8 cellular contexts compared by ENCODE assay signal in genomic region chr10:70169661-70170364, GRCh38. TPM values are rescaled to one million over a fixed set of nuclear protein-coding genes. Genes with fewer than 3 reads are reported as not detected.
DNase-seq lines count a peak whose midpoint lies in the region; ATAC-seq, FAIRE-seq and TF ChIP-seq lines count a peak whose summit lies in the region.

No MANE protein-coding gene starts in this region.

- no peaks in the 10 kb centered on the region for H3K36me3 Mint-ChIP-seq in natural killer cell

- H3K9me3 ChIP-seq in HCT116 (ENCODE audit: control insufficient read depth in 1 of 2, insufficient read depth in 1 of 2, low read depth in 1 of 2, low read length in 2 of 2) (no peaks in the 10 kb centered on the region), endothelial cell of umbilical vein (replicated peaks; ENCODE audit: control insufficient read depth, insufficient read depth, low read length) (no peaks in the 10 kb centered on the region)

- peaks cover 5 to 32% of the 10 kb centered on the region in 2 experiments; a peak in 3 of 4 replicates for H3K4me1 ChIP-seq in HCT116 (ENCODE audit: control insufficient read depth in 1 of 2, insufficient read depth in 2 of 2, low read length in 2 of 2)
- H3K4me1 ChIP-seq in endothelial cell of umbilical vein (ENCODE audit: control insufficient read depth, extremely low read depth, insufficient read depth, low read length), result peaks cover 20% of the 10 kb centered on the region

- peak overlapping the region; percentile 99 for H3K4me3 Mint-ChIP-seq in natural killer cell

- H2AFZ ChIP-seq in HCT116 (ENCODE audit: low read depth, low read length, poor library complexity, severe bottlenecking), result no peak overlapping the region
- H2AFZ ChIP-seq in endothelial cell of umbilical vein (ENCODE audit: low read depth, low read length), result peak overlapping the region; percentile 23

- RAD21 ChIA-PET in HCT116 (lab: Charles Lee; ENCODE audit: low non-redundant PET in 1 of 2, low total read pairs in 2 of 2, uncharacterized antibody in 2 of 2, unreplicated experiment in 2 of 2), result interaction anchor here in 1 of 2 experiments (0.6 kb wide), 1 partner anchor 64 kb away, joined by 4 read pairs; no protein-coding TSS in a partner anchor

- H3K9me1 ChIP-seq in endothelial cell of umbilical vein (replicated peaks; ENCODE audit: control insufficient read depth, extremely low read depth, insufficient read depth, low read length), result no peaks in the 10 kb centered on the region

- ATAC-seq in HCT116 (peak; percentile 58), natural killer cell (peak; percentile 24 to 37 (median 25))

- H3K9me2 ChIP-seq in HCT116 (ENCODE audit: insufficient read depth), result no peaks in the 10 kb centered on the region

- BruUV-seq in HCT116 (replicated peaks; lab: Mats Ljungman, UMichigan) (no TSS peak), endothelial cell of umbilical vein (replicated peaks; lab: Mats Ljungman, UMichigan) (TSS peak; percentile 50)

- TF ChIP-seq CTCF in HCT116 (IDR thresholded peaks at IDR 0.05 in 2 of 3, conservative IDR thresholded peaks at IDR 0.05 in 1 of 3; ENCODE audit: borderline replicate concordance in 1 of 3, insufficient read depth in 1 of 3, low read depth in 2 of 3, low read length in 2 of 3), result no peak
- no peak for TF ChIP-seq CTCF in RWPE1 (conservative IDR thresholded peaks at IDR 0.05; ENCODE audit: low read depth)
- no peak for TF ChIP-seq CTCF in endothelial cell of umbilical vein (IDR thresholded peaks at IDR 0.05; ENCODE audit: extremely low read depth in 1 of 2, insufficient read depth in 1 of 2, low read depth in 1 of 2, low read length in 2 of 2)
- TF ChIP-seq CTCF in natural killer cell (IDR thresholded peaks at IDR 0.05), result no peak

- peaks cover 10 to 12% of the 10 kb centered on the region in 2 experiments; a peak in 2 of 4 replicates for H3K36me3 ChIP-seq in HCT116 (ENCODE audit: control insufficient read depth in 1 of 2, insufficient read depth in 2 of 2, low read length in 2 of 2)
- peaks cover 2 to 8% of the 10 kb centered on the region in 2 experiments for H3K36me3 ChIP-seq in endothelial cell of umbilical vein (ENCODE audit: control insufficient read depth in 2 of 2, extremely low read depth in 1 of 2, insufficient read depth in 2 of 2, low read length in 2 of 2)

- TF ChIP-seq RAD21 in HCT116 (IDR thresholded peaks at IDR 0.05; ENCODE audit: low read depth), result no peak

- peak overlapping the region; percentile 86 to 99 for H3K4me3 ChIP-seq in HCT116 (replicated peaks in 1 of 2; ENCODE audit: low read depth in 1 of 2, low read length in 2 of 2)
- H3K4me3 ChIP-seq in endothelial cell of umbilical vein (replicated peaks in 1 of 3; ENCODE audit: insufficient read depth in 1 of 3, low read depth in 1 of 3, low read length in 3 of 3), result peak overlapping the region; percentile 72 to 96 (median 85)

- intact Hi-C loops in HCT116 (cut with micrococcal nuclease) (loop anchor here (2.0 kb wide), 1 partner anchor 23 kb away; the partner anchor contains the start of gene TYSND1), endothelial cell of umbilical vein (cut with micrococcal nuclease) (loop anchor here (1.0 kb wide), 2 partner anchors 24 to 63 kb away; partner anchors contain the start of genes PPA1 and TYSND1), natural killer cell (cut with micrococcal nuclease) (loop anchor here (1.0 to 10.0 kb wide), 2 partner anchors 24 to 445 kb away; partner anchors contain the start of gene TYSND1)

- no peaks in the 10 kb centered on the region for H3K9me3 Mint-ChIP-seq in natural killer cell

- TF ChIP-seq POLR2A in HCT116 (IDR thresholded peaks at IDR 0.05; ENCODE audit: borderline replicate concordance, extremely low read depth, insufficient read depth, insufficient read length), result no peak
- no peak for TF ChIP-seq POLR2A in endothelial cell of umbilical vein (IDR thresholded peaks at IDR 0.05; ENCODE audit: low read depth, low read length)

- FAIRE-seq in endothelial cell of umbilical vein (lab: Jason Lieb, UNC), result peak; percentile 67

- DNase-seq in COLO668 (lab: John Stamatoyannopoulos, UW; ENCODE audit: unreplicated experiment) (peak; percentile 23), HCT116 (ENCODE audit: low read depth, low spot score) (no peak), RWPE1 (ENCODE audit: low spot score) (no peak), endothelial cell of umbilical vein (ENCODE audit: low read depth, low spot score) (peak; percentile 50), natural killer cell (no peak), NCI-H2081 treated with DMSO at 0.1 percent for 48 hours (lab: John Stamatoyannopoulos, UW) (no peak), MV-4-11 (lab: John Stamatoyannopoulos, UW) (no peak), occipital lobe (lab: John Stamatoyannopoulos, UW) (no peak)

- peak overlapping the region; percentile 96 for H3K9ac ChIP-seq in HCT116 (ENCODE audit: low read length)
- H3K9ac ChIP-seq in endothelial cell of umbilical vein (replicated peaks; ENCODE audit: extremely low read depth, insufficient read depth, low read length), result peak overlapping the region; percentile 98

- peak overlapping the region; percentile 97 to 98 for H3K27ac Mint-ChIP-seq in natural killer cell

- peaks cover 23% of the 10 kb centered on the region; the same call in 1 of the 2 replicates for H4K20me1 ChIP-seq in HCT116 (ENCODE audit: insufficient read depth)
- H4K20me1 ChIP-seq in endothelial cell of umbilical vein (replicated peaks; ENCODE audit: control insufficient read depth, extremely low read depth, insufficient read depth, low read length), result no peaks in the 10 kb centered on the region

- H3K27ac ChIP-seq in HCT116 (ENCODE audit: low read depth, low read length) (peak overlapping the region; percentile 67), RWPE1 (peak overlapping the region; percentile 78), endothelial cell of umbilical vein (ENCODE audit: insufficient read depth, low read depth, low read length) (peak overlapping the region; percentile 90)

- H3K27me3 ChIP-seq in HCT116 (ENCODE audit: insufficient read depth, low read length), result no peaks in the 10 kb centered on the region
- no peaks in the 10 kb centered on the region for H3K27me3 ChIP-seq in endothelial cell of umbilical vein (ENCODE audit: control insufficient read depth in 2 of 2, insufficient read depth in 2 of 2, low read length in 2 of 2)

- dilution Hi-C loops in endothelial cell of umbilical vein (cut with MboI; ENCODE audit: extremely low pct_ligation_motif_present, low sequenced_read_pairs), result no loop called here

- H3K4me2 ChIP-seq in HCT116 (ENCODE audit: low read length) (peak overlapping the region; percentile 94), endothelial cell of umbilical vein (ENCODE audit: insufficient read depth, low read length) (peak overlapping the region; percentile 94)

- no peaks in the 10 kb centered on the region for H3K27me3 Mint-ChIP-seq in natural killer cell (ENCODE audit: low read depth in 2 of 2)

- H3K4me1 Mint-ChIP-seq in natural killer cell, result peaks cover 54 to 56% of the 10 kb centered on the region in 2 donors

- CTCF ChIA-PET in HCT116 (lab: Charles Lee), result interaction anchor here (1.0 to 2.4 kb wide), 3 partner anchors 23 to 54 kb away, joined by 3 to 19 read pairs (median 7); partner anchors contain the start of gene TYSND1
- CTCF ChIA-PET in RWPE1 (lab: Yijun Ruan, JAX), result interaction anchor here (0.6 to 1.6 kb wide), 2 partner anchors 23 to 125 kb away, joined by 4 read pairs; partner anchors contain the start of gene TYSND1
- CTCF ChIA-PET in endothelial cell of umbilical vein (lab: Charles Lee), result interaction anchor here (0.7 to 1.4 kb wide), 5 partner anchors 23 to 195 kb away, joined by 3 to 9 read pairs (median 6); partner anchors contain the start of gene TYSND1

- POLR2A ChIA-PET in HCT116 (lab: Charles Lee) (interaction anchor here (0.7 to 1.7 kb wide), 10 partner anchors 9 to 220 kb away, joined by 3 to 18 read pairs (median 4); partner anchors contain the start of gene TYSND1), RWPE1 (lab: Yijun Ruan, JAX; ENCODE audit: low non-redundant PET) (interaction anchor here (0.6 to 1.3 kb wide), 7 partner anchors 8 to 234 kb away, joined by 3 to 4 read pairs (median 3); partner anchors contain the start of genes EIF4EBP2 and TYSND1), endothelial cell of umbilical vein (lab: Charles Lee) (interaction anchor here (0.6 to 2.0 kb wide), 14 partner anchors 8 to 603 kb away, joined by 3 to 24 read pairs (median 4); partner anchors contain the start of gene TYSND1)

- peaks cover 63% of the 10 kb centered on the region for H3K79me2 ChIP-seq in HCT116 (ENCODE audit: insufficient read depth, low read length)
- peaks cover 53% of the 10 kb centered on the region for H3K79me2 ChIP-seq in endothelial cell of umbilical vein (ENCODE audit: control insufficient read depth, insufficient read depth, low read length)

RNA-seq across cellular contexts. Expression of gene SAR1A, which starts 0.5 kb away (rescaled TPM):
- total RNA-seq in HCT116 (2021; ENCODE audit: unreplicated experiment), result 86.9 TPM
- polyA plus RNA-seq in HCT116 (2012), result 37.1 and 43.0 TPM in 2 replicates
- total RNA-seq in endothelial cell of umbilical vein, result 116 and 130 TPM in 2 replicates
- 27.3 and 33.2 TPM in 2 replicates for polyA plus RNA-seq in endothelial cell of umbilical vein
- polyA plus RNA-seq in endothelial cell of umbilical vein (2011; cell fraction: cytosol; rRNA removed), result 35.9 and 36.7 TPM in 2 replicates
- polyA plus RNA-seq in endothelial cell of umbilical vein (2011; cell fraction: nucleus; rRNA removed), result 45.5 and 53.4 TPM in 2 replicates
- polyA plus RNA-seq in endothelial cell of umbilical vein (2012), result 73.0 and 76.9 TPM in 2 replicates
- 155 and 167 TPM in 2 replicates for polyA minus RNA-seq in endothelial cell of umbilical vein
- 54.3 TPM for polyA minus RNA-seq in endothelial cell of umbilical vein (2011; cell fraction: cytosol; rRNA and poly(A)+ RNA removed)
- 40.1 and 64.0 TPM in 2 replicates for polyA minus RNA-seq in endothelial cell of umbilical vein (2011; cell fraction: nucleus; rRNA and poly(A)+ RNA removed)
- total RNA-seq in natural killer cell, result 100 to 1,000 TPM; 200 to 212 (median 206) TPM
- 182 TPM for total RNA-seq in occipital lobe

RNA-seq across cellular contexts. Expression of gene TYSND1, which starts 23.3 kb away (rescaled TPM):
- 13.6 TPM for total RNA-seq in HCT116 (2021; ENCODE audit: unreplicated experiment)
- polyA plus RNA-seq in HCT116 (2012), result 9.7 and 9.9 TPM in 2 replicates
- total RNA-seq in endothelial cell of umbilical vein, result 6.7 and 7.8 TPM in 2 replicates
- polyA plus RNA-seq in endothelial cell of umbilical vein, result 5.1 and 5.9 TPM in 2 replicates
- 3.5 and 3.9 TPM in 2 replicates for polyA plus RNA-seq in endothelial cell of umbilical vein (2011; cell fraction: cytosol; rRNA removed)
- polyA plus RNA-seq in endothelial cell of umbilical vein (2011; cell fraction: nucleus; rRNA removed), result 11.1 and 11.4 TPM in 2 replicates
- polyA plus RNA-seq in endothelial cell of umbilical vein (2012), result 5.7 and 7.2 TPM in 2 replicates
- 3.7 and 5.0 TPM in 2 replicates for polyA minus RNA-seq in endothelial cell of umbilical vein
- 11.6 TPM for polyA minus RNA-seq in endothelial cell of umbilical vein (2011; cell fraction: cytosol; rRNA and poly(A)+ RNA removed)
- 3.1 and 3.8 TPM in 2 replicates for polyA minus RNA-seq in endothelial cell of umbilical vein (2011; cell fraction: nucleus; rRNA and poly(A)+ RNA removed)
- total RNA-seq in natural killer cell, result 10 to 100 TPM; 12.0 to 17.9 (median 12.4) TPM
- 7.3 TPM for total RNA-seq in occipital lobe

RNA-seq across cellular contexts. Expression of gene AIFM2, which starts 37.2 kb away (rescaled TPM):
- 20.0 TPM for total RNA-seq in HCT116 (2021; ENCODE audit: unreplicated experiment)
- polyA plus RNA-seq in HCT116 (2012), result 21.4 and 25.9 TPM in 2 replicates
- 6.6 and 8.7 TPM in 2 replicates for total RNA-seq in endothelial cell of umbilical vein
- 6.6 and 6.9 TPM in 2 replicates for polyA plus RNA-seq in endothelial cell of umbilical vein
- 6.2 and 6.3 TPM in 2 replicates for polyA plus RNA-seq in endothelial cell of umbilical vein (2011; cell fraction: cytosol; rRNA removed)
- 6.4 and 7.0 TPM in 2 replicates for polyA plus RNA-seq in endothelial cell of umbilical vein (2011; cell fraction: nucleus; rRNA removed)
- 7.6 and 9.3 TPM in 2 replicates for polyA plus RNA-seq in endothelial cell of umbilical vein (2012)
- polyA minus RNA-seq in endothelial cell of umbilical vein, result 5.4 and 5.8 TPM in 2 replicates
- polyA minus RNA-seq in endothelial cell of umbilical vein (2011; cell fraction: cytosol; rRNA and poly(A)+ RNA removed), result 10.9 TPM
- polyA minus RNA-seq in endothelial cell of umbilical vein (2011; cell fraction: nucleus; rRNA and poly(A)+ RNA removed), result 2.8 and 2.9 TPM in 2 replicates
- total RNA-seq in natural killer cell, result 1 to 10 TPM; 3.7 to 4.2 (median 3.9) TPM
- 5.5 TPM for total RNA-seq in occipital lobe

Comparison
In these comparisons a context has a peak if more than half of its experiments do, and no peak if none do; other contexts are left out.
1. DNase-seq: peak in COLO668 (single experiment) and endothelial cell of umbilical vein (single experiment); none in HCT116 (single experiment), RWPE1 (single experiment), natural killer cell (single experiment), NCI-H2081 treated with DMSO at 0.1 percent for 48 hours (single experiment), MV-4-11 (single experiment) and occipital lobe (single experiment).
2. Peak in every context shown above with its lines, with median percentiles within 50 percentile points of each other: H3K27ac ChIP-seq.